In genomic region chr16:72124761-72125634, GRCh38 we compare ENCODE assay signal across 8 cellular contexts. TPM values are rescaled to one million over a fixed set of nuclear protein-coding genes. Genes with fewer than 3 reads are reported as not detected.
DNase-seq lines count a peak whose midpoint lies in the region; ATAC-seq and TF ChIP-seq lines count a peak whose summit lies in the region.

No MANE protein-coding gene starts in this region.

- H3K4me2 ChIP-seq in BLaER1 (no peak overlapping the region; the same call in 1 of the 2 replicates), SU-DHL-6 (ENCODE audit: low read depth, low read length, poor library complexity, severe bottlenecking) (no peak overlapping the region)

- intact Hi-C loops in right cardiac atrium (cut with DNase I), result loop anchor here in 1 of 4 donors (10.0 kb wide), 1 partner anchor 1760 kb away; no protein-coding TSS in a partner anchor

- H3K27ac ChIP-seq in BLaER1 (0 out of 2 replicates have a peak overlapping the region, but pooled peaks have one; percentile 1), SU-DHL-6 (ENCODE audit: low read depth, low read length) (no peak overlapping the region), right cardiac atrium (ENCODE audit: low read length) (no peak overlapping the region)

- H3K79me2 ChIP-seq in SU-DHL-6 (ENCODE audit: insufficient read depth, low read length), result no peaks in the 10 kb centered on the region

- H3K4me1 ChIP-seq in BLaER1 (peaks cover 20% of the 10 kb centered on the region), right cardiac atrium (ENCODE audit: control insufficient read depth, insufficient read depth, low read length) (no peaks in the 10 kb centered on the region)

- no peaks in the 10 kb centered on the region for H3K9me2 ChIP-seq in SU-DHL-6 (replicated peaks; ENCODE audit: insufficient read depth, low read length)

- H3K36me3 ChIP-seq in BLaER1 (no peaks in the 10 kb centered on the region), SU-DHL-6 (ENCODE audit: low read length) (no peaks in the 10 kb centered on the region)

- peak; percentile 51 for DNase-seq in NCI-H1092 (lab: John Stamatoyannopoulos, UW)
- DNase-seq in amniotic stem cell (lab: John Stamatoyannopoulos, UW), result peak; percentile 44
- peak; percentile 64 to 85 (median 79) for DNase-seq in right cardiac atrium
- DNase-seq in retina, result peak; percentile 87

- 29% methylated on average over 13 of the region's 13 CpGs for WGBS in right cardiac atrium

- H3F3A ChIP-seq in SU-DHL-6 (ENCODE audit: insufficient read depth), result no peaks in the 10 kb centered on the region

- peak; percentile 65 for ATAC-seq in GM21381 (IDR thresholded peaks at IDR 0.05; ENCODE audit: unreplicated experiment)
- peak; percentile 76 to 79 for ATAC-seq in right cardiac atrium
- no peak for ATAC-seq in HG02973 (IDR thresholded peaks at IDR 0.05; ENCODE audit: unreplicated experiment)

- no peaks in the 10 kb centered on the region for H4K20me1 ChIP-seq in BLaER1
- H4K20me1 ChIP-seq in SU-DHL-6 (ENCODE audit: low read depth, low read length), result no peaks in the 10 kb centered on the region

- peak; percentile 51 for TF ChIP-seq CTCF in SU-DHL-6 (IDR thresholded peaks at IDR 0.05; ENCODE audit: insufficient read depth, low read length, poor library complexity, severe bottlenecking)

- H3K9me3 ChIP-seq in BLaER1 (no peaks in the 10 kb centered on the region), SU-DHL-6 (ENCODE audit: insufficient read depth, low read length) (no peaks in the 10 kb centered on the region), right cardiac atrium (ENCODE audit: control insufficient read depth, low read length) (no peaks in the 10 kb centered on the region)

- H3K4me3 ChIP-seq in BLaER1, result no peak overlapping the region
- H3K4me3 ChIP-seq in SU-DHL-6 (ENCODE audit: insufficient read depth, low read length, poor library complexity, severe bottlenecking), result no peak overlapping the region
- no peak overlapping the region for H3K4me3 ChIP-seq in right cardiac atrium (ENCODE audit: low read length)

- peak overlapping the region; percentile 68 for H2AFZ ChIP-seq in SU-DHL-6 (ENCODE audit: low read depth, low read length, severe bottlenecking)

- H3K27me3 ChIP-seq in BLaER1 (no peaks in the 10 kb centered on the region), SU-DHL-6 (ENCODE audit: low read length) (no peaks in the 10 kb centered on the region), right cardiac atrium (ENCODE audit: control insufficient read depth, insufficient read depth) (no peaks in the 10 kb centered on the region)

- H3K9ac ChIP-seq in BLaER1, result no peak overlapping the region
- no peak overlapping the region for H3K9ac ChIP-seq in SU-DHL-6 (ENCODE audit: low read length)

RNA-seq across cellular contexts. Expression of gene DHX38, which starts 31.4 kb away (rescaled TPM):
- 10 to 100 TPM; 37.2 to 45.9 (median 43.1) TPM for total RNA-seq in right cardiac atrium
- polyA plus RNA-seq in right cardiac atrium, result 27.7 TPM

RNA-seq across cellular contexts. Expression of gene TXNL4B, which starts 31.6 kb away (rescaled TPM):
- total RNA-seq in right cardiac atrium, result 1 to 10 TPM; 4.5 to 7.9 (median 5.4) TPM
- 5.0 TPM for polyA plus RNA-seq in right cardiac atrium

RNA-seq across cellular contexts. Expression of gene PMFBP1, which starts 47.0 kb away (rescaled TPM):
- under 1 TPM in 3 of 4 donors, not detected in 1; 0.42 to 0.51 (median 0.44) TPM for total RNA-seq in right cardiac atrium
- 0.38 TPM for polyA plus RNA-seq in right cardiac atrium
